Comparison of ENCODE assay signal across 13 cellular contexts in the genomic region with DNA sequence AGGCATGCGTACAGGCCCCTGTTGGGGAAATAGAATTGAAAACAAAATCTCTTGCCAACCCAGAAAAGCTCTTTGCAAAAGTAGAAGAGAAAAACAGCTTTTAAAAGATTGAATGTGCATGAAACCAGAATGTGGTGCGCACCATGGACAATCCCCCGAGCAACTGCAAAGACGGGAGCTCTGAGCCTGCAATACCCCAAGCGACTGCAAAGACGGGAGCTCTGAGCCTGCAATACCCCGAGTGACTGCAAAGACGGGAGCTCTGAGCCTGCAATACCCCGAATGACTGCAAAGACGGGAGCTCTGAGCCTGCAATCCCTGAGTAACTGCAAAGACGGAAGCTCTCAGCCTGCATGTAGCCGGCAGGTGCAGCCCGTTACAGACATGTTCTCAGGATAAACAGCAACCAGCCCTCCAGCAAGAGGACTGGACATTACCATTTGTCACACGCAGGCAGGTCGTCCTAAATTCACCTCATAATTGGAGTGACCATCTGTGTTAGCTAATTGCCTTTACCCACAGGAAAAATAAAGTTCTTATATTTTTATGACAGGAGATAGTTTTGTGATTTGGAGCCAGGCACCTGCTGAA. TPM values are rescaled to one million over a fixed set of nuclear protein-coding genes. Genes with fewer than 3 reads are reported as not detected.
DNase-seq lines count a peak whose midpoint lies in the region; FAIRE-seq and TF ChIP-seq lines count a peak whose summit lies in the region.
"Had no signal": no experiment of that assay in that cellular context is flagged by ENCODE, and none has a peak within 500 bp of the region (broad histone marks: within the 10 kb centered on the region; RNA-seq: fewer than 3 reads in every experiment).

No MANE protein-coding gene starts in this region.

- TF ChIP-seq EP300 in tibial nerve (IDR thresholded peaks at IDR 0.05), result no peak

- H3K36me3 Mint-ChIP-seq in activated T-cell treated with anti-CD3 and anti-CD28 coated beads, Interleukin-2, amount 50 U/mL, for 24 hours (ENCODE audit: low read depth), result peaks cover 4% of the 10 kb centered on the region
- H3K36me3 Mint-ChIP-seq: activated naive CD4-positive, alpha-beta T cell treated with anti-CD3 and anti-CD28 coated beads, Interleukin-2, amount 50 U/mL, for 24 hours had no signal

- 53 to 60% methylated on average over 15 of the region's 15 CpGs for WGBS in tibial nerve, 2 donors

- H3K27me3 ChIP-seq in WERI-Rb-1 (ENCODE audit: insufficient read depth, low read depth, severe bottlenecking) (no peaks in the 10 kb centered on the region), tibial nerve (no peaks in the 10 kb centered on the region)

- H3K9me3 ChIP-seq in WERI-Rb-1 (ENCODE audit: severe bottlenecking) (no peaks in the 10 kb centered on the region), kidney (ENCODE audit: control insufficient read depth in 1 of 2, low read length in 2 of 2) (no peaks in the 10 kb centered on the region), tibial nerve (no peaks in the 10 kb centered on the region)

- TF ChIP-seq CTCF in WERI-Rb-1 (IDR thresholded peaks at IDR 0.05; ENCODE audit: low read depth, low read length) (no peak), kidney (IDR thresholded peaks at IDR 0.05; ENCODE audit: borderline replicate concordance, extremely low read depth, insufficient read depth) (no peak), tibial nerve (IDR thresholded peaks at IDR 0.05) (no peak), GM20000 (IDR thresholded peaks at IDR 0.05; ENCODE audit: extremely low read depth, missing control alignments) (no peak)

- no peak overlapping the region for H3K9ac ChIP-seq in kidney (ENCODE audit: low read length in 2 of 2)

- H3K4me1 Mint-ChIP-seq in activated T-cell treated with anti-CD3 and anti-CD28 coated beads, Interleukin-2, amount 50 U/mL, for 24 hours (ENCODE audit: low read depth), result peaks cover 22% of the 10 kb centered on the region

- no peak overlapping the region for H3K4me3 ChIP-seq in WERI-Rb-1 (ENCODE audit: low read depth, low read length)
- no peak overlapping the region for H3K4me3 ChIP-seq in kidney (ENCODE audit: low read length in 2 of 2)
- no peak overlapping the region for H3K4me3 ChIP-seq in tibial nerve
- H3K4me3 ChIP-seq: SK-N-MC had no signal

- intact Hi-C loops in kidney (cut with DNase I), result no loop called here

- no peaks in the 10 kb centered on the region for H3K27me3 Mint-ChIP-seq in activated T-cell treated with anti-CD3 and anti-CD28 coated beads, Interleukin-2, amount 50 U/mL, for 24 hours
- H3K27me3 Mint-ChIP-seq: activated naive CD4-positive, alpha-beta T cell treated with anti-CD3 and anti-CD28 coated beads, Interleukin-2, amount 50 U/mL, for 24 hours; central memory CD8-positive, alpha-beta T cell had no signal

- peak overlapping the region; percentile 97 for H3K27ac ChIP-seq in WERI-Rb-1
- no peak overlapping the region for H3K27ac ChIP-seq in kidney (ENCODE audit: low read depth in 2 of 2, low read length in 2 of 2)
- H3K27ac ChIP-seq in tibial nerve, result peak overlapping the region; percentile 74 to 97 (median 82)
- H3K27ac ChIP-seq: SK-N-MC had no signal

- H3K36me3 ChIP-seq in WERI-Rb-1 (peaks cover 19% of the 10 kb centered on the region), kidney (ENCODE audit: control insufficient read depth in 1 of 2, insufficient read depth in 2 of 2, low read length in 2 of 2) (no peaks in the 10 kb centered on the region), tibial nerve (peaks cover 0 to 11% (median 0%) of the 10 kb centered on the region in 3 donors)

- H3K9me3 Mint-ChIP-seq in activated T-cell treated with anti-CD3 and anti-CD28 coated beads, Interleukin-2, amount 50 U/mL, for 24 hours, result no peaks in the 10 kb centered on the region
- H3K9me3 Mint-ChIP-seq: activated naive CD4-positive, alpha-beta T cell treated with anti-CD3 and anti-CD28 coated beads, Interleukin-2, amount 50 U/mL, for 24 hours; central memory CD8-positive, alpha-beta T cell had no signal

- no peak for TF ChIP-seq POLR2A in tibial nerve (IDR thresholded peaks at IDR 0.05)

- FAIRE-seq in kidney (lab: Jason Lieb, UNC), result no peak

- peak; percentile 39 for DNase-seq in activated effector memory CD4-positive, alpha-beta T cell treated with anti-CD3 and anti-CD28 coated beads, Interleukin-2, amount 50 U/mL, for 16 hours
- DNase-seq in activated effector memory CD4-positive, alpha-beta T cell treated with Interleukin-2 at 50 U/mL for 16 hours, result no peak
- DNase-seq in WERI-Rb-1 (peak; percentile 65), kidney (peak; percentile 28), tibial nerve (ENCODE audit: low spot score in 2 of 2) (no peak), GM03348 (ENCODE audit: low spot score) (no peak), GM20000 (ENCODE audit: low spot score) (no peak)
- DNase-seq in activated T-cell treated with anti-CD3 and anti-CD28 coated beads, Interleukin-2, amount 50 U/mL, for 24 hours, result no peak
- DNase-seq: stimulated activated CD4-positive, alpha-beta T cell treated with anti-CD3 and anti-CD28 coated beads, Interleukin-15, amount 100 ng/mL, for 24 hours had no signal

- no peak overlapping the region for H3K27ac Mint-ChIP-seq in activated T-cell treated with anti-CD3 and anti-CD28 coated beads, Interleukin-2, amount 50 U/mL, for 24 hours
- H3K27ac Mint-ChIP-seq: activated naive CD4-positive, alpha-beta T cell treated with anti-CD3 and anti-CD28 coated beads, Interleukin-2, amount 50 U/mL, for 24 hours had no signal

- H3K4me1 ChIP-seq in kidney (ENCODE audit: control insufficient read depth in 1 of 2, insufficient read depth in 1 of 2, low read depth in 1 of 2, low read length in 2 of 2) (peaks cover 4 to 9% of the 10 kb centered on the region in 2 donors), tibial nerve (peaks cover 0 to 78% (median 32%) of the 10 kb centered on the region in 4 donors)

- H3K4me3 Mint-ChIP-seq in activated T-cell treated with anti-CD3 and anti-CD28 coated beads, Interleukin-2, amount 50 U/mL, for 24 hours, result no peak overlapping the region
- H3K4me3 Mint-ChIP-seq: activated naive CD4-positive, alpha-beta T cell treated with anti-CD3 and anti-CD28 coated beads, Interleukin-2, amount 50 U/mL, for 24 hours; central memory CD8-positive, alpha-beta T cell had no signal

RNA-seq across cellular contexts. Expression of a gene that starts 6.2 kb away (rescaled TPM):
- total RNA-seq in kidney, result 3.7 TPM
- 5.2 TPM for polyA plus RNA-seq in kidney (ENCODE audit: insufficient read depth, low read depth, low replicate concordance)
- 10 to 100 TPM in 2 of 4 donors, 1 to 10 TPM in 2; 5.9 to 14.3 (median 11.6) TPM for total RNA-seq in tibial nerve

RNA-seq across cellular contexts. Expression of a gene that starts 16.7 kb away (rescaled TPM):
- 95.8 TPM for total RNA-seq in kidney
- 53.7 TPM for polyA plus RNA-seq in kidney (ENCODE audit: insufficient read depth, low read depth, low replicate concordance)
- 10 to 100 TPM; 65.8 to 70.2 (median 68.3) TPM for total RNA-seq in tibial nerve

RNA-seq across cellular contexts. Expression of a gene that starts 43.9 kb away (rescaled TPM):
- total RNA-seq in kidney (104 TPM), tibial nerve (100 to 1,000 TPM; 172 to 382 (median 375) TPM)
- polyA plus RNA-seq in kidney (ENCODE audit: insufficient read depth, low read depth, low replicate concordance), result 475 TPM
- total RNA-seq: osteocyte had no signal

Comparison
In these comparisons a context has a peak if more than half of its experiments do, and no peak if none do; other contexts are left out.
1. DNase-seq: peak in activated effector memory CD4-positive, alpha-beta T cell treated with anti-CD3 and anti-CD28 coated beads, Interleukin-2, amount 50 U/mL, for 16 hours (single experiment), WERI-Rb-1 (single experiment) and kidney (single experiment); none in activated effector memory CD4-positive, alpha-beta T cell treated with Interleukin-2 at 50 U/mL for 16 hours (single experiment), tibial nerve (0 of 2), GM03348 (single experiment), GM20000 (single experiment) and activated T-cell treated with anti-CD3 and anti-CD28 coated beads, Interleukin-2, amount 50 U/mL, for 24 hours (single experiment).
2. H3K27ac ChIP-seq: peak in WERI-Rb-1 (single experiment) and tibial nerve (4 of 4); none in kidney (0 of 2).